ENCODE assay signal across 7 cellular contexts in the genomic region with DNA sequence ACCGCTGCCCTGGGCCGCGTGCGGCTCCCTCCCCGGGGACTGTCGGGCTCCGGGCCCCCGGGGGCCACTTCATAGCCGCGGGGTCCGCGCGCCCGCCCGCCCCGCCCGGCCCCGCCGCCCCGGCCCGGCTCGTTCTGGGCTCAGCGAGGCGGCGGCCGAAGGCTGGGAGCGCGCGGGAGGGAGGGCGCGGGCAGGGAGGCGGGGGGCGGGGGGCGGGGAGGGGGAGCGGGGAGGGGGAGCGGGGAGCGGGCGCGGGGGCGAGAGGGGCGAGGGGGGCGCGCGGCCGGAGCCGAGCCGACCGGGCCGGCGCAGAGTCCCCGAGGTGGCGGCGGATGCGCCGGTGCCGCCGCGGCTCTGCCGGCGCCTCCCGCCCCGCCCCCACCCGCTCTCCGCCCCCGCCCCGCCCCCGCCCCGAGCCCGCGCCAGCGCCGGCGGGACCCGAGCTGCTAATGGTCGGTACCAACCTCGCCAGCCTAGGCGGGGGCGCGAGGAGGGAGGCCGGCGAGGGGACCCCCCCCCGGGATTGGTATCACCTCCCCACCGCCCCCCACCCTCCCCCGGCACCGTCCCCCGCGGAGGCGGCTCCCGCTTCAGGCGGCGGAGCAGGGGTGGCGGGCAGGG. TPM values are rescaled to one million over a fixed set of nuclear protein-coding genes. Genes with fewer than 3 reads are reported as not detected.
A peak's percentile ranks its signal among the peaks of the same experiment; 100 is the strongest.
DNase-seq lines count a peak whose midpoint lies in the region; ATAC-seq and TF ChIP-seq lines count a peak whose summit lies in the region.

Gene B3GAT1 (minus strand): TSS at position 356 of the 621 bp plus-strand sequence. CDS start 24,583 bp downstream, outside the sequence.

- intact Hi-C loops in esophagus squamous epithelium (cut with DNase I) = no loop called here

- no peak for TF ChIP-seq POLR2A in esophagus squamous epithelium (IDR thresholded peaks at IDR 0.05)

- no peaks in the 10 kb centered on the region for H3K36me3 ChIP-seq in NT2/D1 (ENCODE audit: insufficient read depth, insufficient read length, low read length)
- H3K36me3 ChIP-seq in esophagus squamous epithelium = no peaks in the 10 kb centered on the region
- no peaks in the 10 kb centered on the region for H3K36me3 ChIP-seq in rectal smooth muscle tissue (ENCODE audit: control insufficient read depth, insufficient read depth, low read length)

- in situ Hi-C loops in GM13977 (cut with MboI; ENCODE audit: low pct_unique_long_range_greater_than_20kb, low sequenced_read_pairs, unreplicated experiment) = no loop called here

- TF ChIP-seq CTCF in GM13977 (IDR thresholded peaks at IDR 0.05; ENCODE audit: extremely low read depth, insufficient read depth, missing control alignments) (no peak), esophagus squamous epithelium (IDR thresholded peaks at IDR 0.05) (no peak)

- H3K4me3 ChIP-seq in NT2/D1 (ENCODE audit: insufficient read length, low read depth) (peak within 1 kb of the TSS; percentile 58), esophagus squamous epithelium (peak within 1 kb of the TSS; percentile 19 to 65 (median 40)), rectal smooth muscle tissue (ENCODE audit: low read length) (peak within 1 kb of the TSS; percentile 52)

- peaks cover 64% of the 10 kb centered on the region for H3K27me3 ChIP-seq in NT2/D1 (ENCODE audit: insufficient read depth, insufficient read length)
- H3K27me3 ChIP-seq in esophagus squamous epithelium = peaks cover 0 to 94% (median 20%) of the 10 kb centered on the region in 4 donors
- peaks cover 30% of the 10 kb centered on the region for H3K27me3 ChIP-seq in rectal smooth muscle tissue (ENCODE audit: control insufficient read depth, insufficient read depth, low read length)

- H3K27ac ChIP-seq in esophagus squamous epithelium = no peak within 1 kb of the TSS
- no peak within 1 kb of the TSS for H3K27ac ChIP-seq in rectal smooth muscle tissue (ENCODE audit: low read depth, low read length)

- no peaks in the 10 kb centered on the region for H3K9me3 ChIP-seq in NT2/D1 (ENCODE audit: insufficient read depth, low read length)
- no peaks in the 10 kb centered on the region for H3K9me3 ChIP-seq in esophagus squamous epithelium

- no CpG with 5 or more reads among the region's 92 CpGs for whole genome bisulfite sequencing in esophagus squamous epithelium, 2 donors

- DNase-seq in GM13977 (ENCODE audit: low spot score) = peak; percentile 56
- DNase-seq in NT2/D1 (ENCODE audit: low read depth, low spot score) = no peak
- no peak for DNase-seq in esophagus squamous epithelium (lab: John Stamatoyannopoulos, UW)

- H3K4me1 ChIP-seq in NT2/D1 (ENCODE audit: insufficient read depth, insufficient read length) (peaks cover 19% of the 10 kb centered on the region), esophagus squamous epithelium (peaks cover 11 to 18% (median 14%) of the 10 kb centered on the region in 3 donors), rectal smooth muscle tissue (ENCODE audit: control insufficient read depth, insufficient read depth, low read length) (no peaks in the 10 kb centered on the region)

- H3K9ac ChIP-seq in NT2/D1 (ENCODE audit: insufficient read length, low read depth) (peak within 1 kb of the TSS; percentile 82), rectal smooth muscle tissue (ENCODE audit: low read length) (no peak within 1 kb of the TSS)

- no peak for ATAC-seq in HG03442 (IDR thresholded peaks at IDR 0.05; ENCODE audit: unreplicated experiment)
- no peak for ATAC-seq in GM18502 (IDR thresholded peaks at IDR 0.05; ENCODE audit: poor library complexity, unreplicated experiment)
- ATAC-seq in HG02852 (IDR thresholded peaks at IDR 0.05; ENCODE audit: unreplicated experiment) = no peak

RNA-seq across cellular contexts. Expression of gene B3GAT1, which starts in this region (rescaled TPM):
- total RNA-seq in esophagus squamous epithelium = under 1 TPM in 3 of 4 donors, not detected in 1; 0.09 to 0.94 (median 0.38) TPM
